In the genomic region with DNA sequence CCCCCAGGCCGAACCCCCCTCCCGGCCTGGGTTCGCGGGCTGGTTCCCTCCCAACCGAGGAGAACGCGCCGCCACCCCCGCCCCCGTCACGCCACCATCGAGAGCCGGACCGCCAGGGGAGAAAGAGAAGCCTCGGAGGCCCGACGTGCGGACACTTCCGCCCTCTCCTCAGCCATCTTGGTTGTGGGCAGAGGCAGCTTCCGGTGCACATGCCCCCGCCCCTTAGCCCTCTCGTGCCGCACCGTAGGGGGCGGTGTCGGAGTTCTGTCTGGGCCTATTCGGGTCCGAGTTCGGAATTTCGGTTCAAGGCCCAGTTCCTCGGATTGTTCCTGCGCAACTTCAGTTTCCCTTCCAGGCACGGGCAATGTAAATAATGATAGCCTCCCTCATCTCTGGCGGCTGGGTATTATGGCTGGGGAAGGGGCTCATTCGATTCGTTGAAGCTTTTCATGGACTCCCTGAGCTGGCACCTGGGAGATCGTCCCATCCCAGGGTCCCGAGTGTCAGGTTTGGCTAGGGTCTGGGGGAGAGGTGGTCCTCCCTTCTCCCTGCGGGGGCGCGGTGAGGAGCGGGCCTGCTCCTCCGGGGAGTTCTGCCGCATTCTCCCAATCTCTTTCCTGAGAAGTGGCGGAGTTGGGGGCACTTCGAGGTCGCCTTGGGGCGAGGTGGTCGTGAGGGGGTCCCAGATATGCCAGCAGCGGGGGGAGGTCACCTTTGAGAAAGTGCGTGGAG, we compare ENCODE assay signal across 1 cellular context.
A peak's percentile ranks its signal among the peaks of the same experiment; 100 is the strongest.
TF ChIP-seq lines count a peak whose summit lies in the region.

Gene IER2 (plus strand): TSS at position 225 of the 732 bp plus-strand sequence. CDS start 2,776 bp downstream, outside the sequence.
A gene with protein sequence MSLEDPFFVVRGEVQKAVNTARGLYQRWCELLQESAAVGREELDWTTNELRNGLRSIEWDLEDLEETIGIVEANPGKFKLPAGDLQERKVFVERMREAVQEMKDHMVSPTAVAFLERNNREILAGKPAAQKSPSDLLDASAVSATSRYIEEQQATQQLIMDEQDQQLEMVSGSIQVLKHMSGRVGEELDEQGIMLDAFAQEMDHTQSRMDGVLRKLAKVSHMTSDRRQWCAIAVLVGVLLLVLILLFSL (minus strand): TSS at position 189 of the 732 bp plus-strand sequence. CDS start 202 bp downstream, outside the sequence.

TF ChIP-seq in GM12878, 131 proteins besides CTCF, POLR2A, EP300 and RAD21 (continued from another document and continues in another):
- TF ChIP-seq CUX1 (IDR thresholded peaks at IDR 0.05; ENCODE audit: insufficient replicate concordance, low read depth, low read length) (no peak), RB1 (IDR thresholded peaks at IDR 0.05; ENCODE audit: borderline replicate concordance) (no peak), ZBTB33 (IDR thresholded peaks at IDR 0.05) (no peak), RBBP5 (conservative IDR thresholded peaks at IDR 0.05) (no peak), BMI1 (IDR thresholded peaks at IDR 0.05; ENCODE audit: borderline replicate concordance) (no peak), MYB (IDR thresholded peaks at IDR 0.05; ENCODE audit: borderline replicate concordance, low read depth, low read length) (no peak), ZNF622 (IDR thresholded peaks at IDR 0.05) (no peak), STAT1 (conservative IDR thresholded peaks at IDR 0.05) (no peak), NFYA (IDR thresholded peaks at IDR 0.05; ENCODE audit: borderline replicate concordance, low read depth, low read length) (no peak), ZBED1 (IDR thresholded peaks at IDR 0.05; ENCODE audit: borderline replicate concordance) (no peak), SUZ12 (IDR thresholded peaks at IDR 0.05; ENCODE audit: unreplicated experiment) (no peak), ZNF207 (IDR thresholded peaks at IDR 0.05; ENCODE audit: borderline replicate concordance) (peak; percentile 53; the same call in 1 of the 2 replicates), GABPA (IDR thresholded peaks at IDR 0.05; ENCODE audit: low read depth) (no peak), EED (IDR thresholded peaks at IDR 0.05; ENCODE audit: low read depth) (peak; percentile 38; the same call in 1 of the 2 replicates), MEF2A (IDR thresholded peaks at IDR 0.05; ENCODE audit: insufficient read depth, low read depth, low read length) (peak; percentile 58; the same call in 1 of the 2 replicates), NBN (IDR thresholded peaks at IDR 0.05) (peak; percentile 51; the same call in 1 of the 2 replicates), ATF7 (IDR thresholded peaks at IDR 0.05; ENCODE audit: low read depth) (peak; percentile 31; the same call in 1 of the 2 replicates), ZBTB11 (CRISPR knock-in tag; IDR thresholded peaks at IDR 0.05) (peak; percentile 68), HCFC1 (IDR thresholded peaks at IDR 0.05; ENCODE audit: low read length) (peak; percentile 88), TAF1 (IDR thresholded peaks at IDR 0.05; ENCODE audit: borderline replicate concordance, low read depth, low read length) (peak; percentile 46; the same call in 1 of the 2 replicates), IRF3 (IDR thresholded peaks at IDR 0.05) (no peak), MAX (IDR thresholded peaks at IDR 0.05; ENCODE audit: low read depth, low read length) (peak; percentile 91; the same call in 1 of the 2 replicates), JUND (IDR thresholded peaks at IDR 0.05; ENCODE audit: low read depth, low read length) (no peak), MXI1 (IDR thresholded peaks at IDR 0.05; ENCODE audit: low read depth, low read length) (peak; percentile 89), BACH1 (IDR thresholded peaks at IDR 0.05; ENCODE audit: borderline replicate concordance) (no peak), SREBF1 (IDR thresholded peaks at IDR 0.05; ENCODE audit: low read length) (no peak), IKZF2 (IDR thresholded peaks at IDR 0.05) (peak; percentile 10 to 15; a peak in 2 of 4 replicates), ELK1 (IDR thresholded peaks at IDR 0.05; ENCODE audit: low read depth, low read length) (peak; percentile 92), MEF2B (IDR thresholded peaks at IDR 0.05; ENCODE audit: partially characterized antibody, poor library complexity, severe bottlenecking) (no peak), NR2C2 (IDR thresholded peaks at IDR 0.05; ENCODE audit: borderline replicate concordance, control insufficient read depth, insufficient read length, low read depth) (no peak), ETV6 (conservative IDR thresholded peaks at IDR 0.05 in 1 of 2, IDR thresholded peaks at IDR 0.05 in 1 of 2; ENCODE audit: borderline replicate concordance in 1 of 2, low read depth in 1 of 2) (no peak), PAX8 (IDR thresholded peaks at IDR 0.05) (no peak), GATAD2B (conservative IDR thresholded peaks at IDR 0.05; ENCODE audit: low read depth) (peak; percentile 24; the same call in 1 of the 2 replicates)
- TF ChIP-seq, protein P1, sequence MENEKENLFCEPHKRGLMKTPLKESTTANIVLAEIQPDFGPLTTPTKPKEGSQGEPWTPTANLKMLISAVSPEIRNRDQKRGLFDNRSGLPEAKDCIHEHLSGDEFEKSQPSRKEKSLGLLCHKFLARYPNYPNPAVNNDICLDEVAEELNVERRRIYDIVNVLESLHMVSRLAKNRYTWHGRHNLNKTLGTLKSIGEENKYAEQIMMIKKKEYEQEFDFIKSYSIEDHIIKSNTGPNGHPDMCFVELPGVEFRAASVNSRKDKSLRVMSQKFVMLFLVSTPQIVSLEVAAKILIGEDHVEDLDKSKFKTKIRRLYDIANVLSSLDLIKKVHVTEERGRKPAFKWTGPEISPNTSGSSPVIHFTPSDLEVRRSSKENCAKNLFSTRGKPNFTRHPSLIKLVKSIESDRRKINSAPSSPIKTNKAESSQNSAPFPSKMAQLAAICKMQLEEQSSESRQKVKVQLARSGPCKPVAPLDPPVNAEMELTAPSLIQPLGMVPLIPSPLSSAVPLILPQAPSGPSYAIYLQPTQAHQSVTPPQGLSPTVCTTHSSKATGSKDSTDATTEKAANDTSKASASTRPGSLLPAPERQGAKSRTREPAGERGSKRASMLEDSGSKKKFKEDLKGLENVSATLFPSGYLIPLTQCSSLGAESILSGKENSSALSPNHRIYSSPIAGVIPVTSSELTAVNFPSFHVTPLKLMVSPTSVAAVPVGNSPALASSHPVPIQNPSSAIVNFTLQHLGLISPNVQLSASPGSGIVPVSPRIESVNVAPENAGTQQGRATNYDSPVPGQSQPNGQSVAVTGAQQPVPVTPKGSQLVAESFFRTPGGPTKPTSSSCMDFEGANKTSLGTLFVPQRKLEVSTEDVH (IDR thresholded peaks at IDR 0.05; ENCODE audit: low read depth, partially characterized antibody) = peak; percentile 80
- TF ChIP-seq, protein P2, sequence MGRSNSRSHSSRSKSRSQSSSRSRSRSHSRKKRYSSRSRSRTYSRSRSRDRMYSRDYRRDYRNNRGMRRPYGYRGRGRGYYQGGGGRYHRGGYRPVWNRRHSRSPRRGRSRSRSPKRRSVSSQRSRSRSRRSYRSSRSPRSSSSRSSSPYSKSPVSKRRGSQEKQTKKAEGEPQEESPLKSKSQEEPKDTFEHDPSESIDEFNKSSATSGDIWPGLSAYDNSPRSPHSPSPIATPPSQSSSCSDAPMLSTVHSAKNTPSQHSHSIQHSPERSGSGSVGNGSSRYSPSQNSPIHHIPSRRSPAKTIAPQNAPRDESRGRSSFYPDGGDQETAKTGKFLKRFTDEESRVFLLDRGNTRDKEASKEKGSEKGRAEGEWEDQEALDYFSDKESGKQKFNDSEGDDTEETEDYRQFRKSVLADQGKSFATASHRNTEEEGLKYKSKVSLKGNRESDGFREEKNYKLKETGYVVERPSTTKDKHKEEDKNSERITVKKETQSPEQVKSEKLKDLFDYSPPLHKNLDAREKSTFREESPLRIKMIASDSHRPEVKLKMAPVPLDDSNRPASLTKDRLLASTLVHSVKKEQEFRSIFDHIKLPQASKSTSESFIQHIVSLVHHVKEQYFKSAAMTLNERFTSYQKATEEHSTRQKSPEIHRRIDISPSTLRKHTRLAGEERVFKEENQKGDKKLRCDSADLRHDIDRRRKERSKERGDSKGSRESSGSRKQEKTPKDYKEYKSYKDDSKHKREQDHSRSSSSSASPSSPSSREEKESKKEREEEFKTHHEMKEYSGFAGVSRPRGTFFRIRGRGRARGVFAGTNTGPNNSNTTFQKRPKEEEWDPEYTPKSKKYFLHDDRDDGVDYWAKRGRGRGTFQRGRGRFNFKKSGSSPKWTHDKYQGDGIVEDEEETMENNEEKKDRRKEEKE (IDR thresholded peaks at IDR 0.05) = no peak
